ENCODE assay signal across 17 cellular contexts in the genomic region with DNA sequence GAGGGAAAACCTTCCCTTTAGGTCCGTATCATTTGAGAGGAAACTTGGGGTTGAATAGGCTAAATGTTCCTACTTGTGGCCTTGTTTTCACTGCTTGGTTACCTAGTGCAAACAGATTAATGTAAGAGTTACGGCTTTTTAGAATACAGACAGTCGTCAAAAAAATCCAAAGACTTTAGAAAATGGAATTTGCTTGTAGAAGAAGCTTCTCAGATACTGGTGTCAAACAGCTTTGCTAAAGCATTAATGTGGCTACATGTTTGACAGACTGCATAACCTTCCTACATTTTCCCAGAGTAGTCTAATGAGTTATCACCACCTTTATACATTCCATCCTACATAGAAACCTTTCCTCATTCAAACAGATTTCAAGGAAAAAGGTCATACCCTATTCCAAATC.
"Had no signal": no experiment of that assay in that cellular context is flagged by ENCODE, and none has a peak within 500 bp of the region (broad histone marks: within the 10 kb centered on the region; RNA-seq: fewer than 3 reads in every experiment).

No MANE protein-coding gene starts in this region.

- H3K36me3 Mint-ChIP-seq: activated CD4-positive, alpha-beta memory T cell treated with anti-CD3 and anti-CD28 coated beads for 36 hours; activated CD8-positive, alpha-beta memory T cell treated with anti-CD3 and anti-CD28 coated beads, Interleukin-2, amount 10 ng/mL, durations not matched to agents 7 days and 5 days; activated naive CD4-positive, alpha-beta T cell treated with anti-CD3 and anti-CD28 coated beads, Interleukin-2, amount 10 ng/mL, durations not matched to agents 7 days and 5 days had no signal

- H3K27me3 ChIP-seq: esophagus squamous epithelium, ovary, stomach, transverse colon, vagina had no signal

- H3K36me3 ChIP-seq: esophagus squamous epithelium, ovary, stomach, transverse colon, vagina, WERI-Rb-1 had no signal

- H3K4me3 ChIP-seq: esophagus squamous epithelium, ovary, stomach, transverse colon, vagina had no signal

- DNase-seq: activated CD4-positive, alpha-beta memory T cell treated with anti-CD3 and anti-CD28 coated beads for 36 hours; activated CD4-positive, alpha-beta T cell treated with anti-CD3 and anti-CD28 coated beads for 36 hours; activated CD8-positive, alpha-beta memory T cell treated with anti-CD3 and anti-CD28 coated beads, Interleukin-2, amount 10 ng/mL, durations not matched to agents 7 days and 5 days; activated naive CD4-positive, alpha-beta T cell treated with anti-CD3 and anti-CD28 coated beads, Interleukin-2, amount 10 ng/mL, durations not matched to agents 7 days and 5 days; activated T-cell treated with anti-CD3 and anti-CD28 coated beads, Interleukin-2, amount 50 U/mL, for 1 hour; esophagus squamous epithelium; hypothalamus; kidney glomerular epithelial cell; ovary; stimulated activated CD4-positive, alpha-beta T cell treated with anti-CD3 and anti-CD28 coated beads, Interleukin-12 subunit alpha, Interleukin-12 subunit beta, amount 100 ng/mL, for 4 hours; stimulated activated CD4-positive, alpha-beta T cell treated with anti-CD3 and anti-CD28 coated beads, Interleukin-2, amount 100 ng/mL, for 24 hours; stomach; T-helper 1 cell; transverse colon; WERI-Rb-1 had no signal

- H3K4me3 Mint-ChIP-seq: activated CD4-positive, alpha-beta memory T cell treated with anti-CD3 and anti-CD28 coated beads for 36 hours; activated CD4-positive, alpha-beta T cell treated with anti-CD3 and anti-CD28 coated beads for 36 hours; activated CD8-positive, alpha-beta memory T cell treated with anti-CD3 and anti-CD28 coated beads, Interleukin-2, amount 10 ng/mL, durations not matched to agents 7 days and 5 days; activated naive CD4-positive, alpha-beta T cell treated with anti-CD3 and anti-CD28 coated beads, Interleukin-2, amount 10 ng/mL, durations not matched to agents 7 days and 5 days had no signal

- ATAC-seq: activated CD4-positive, alpha-beta T cell treated with anti-CD3 and anti-CD28 coated beads for 36 hours; activated CD8-positive, alpha-beta memory T cell treated with anti-CD3 and anti-CD28 coated beads, Interleukin-2, amount 10 ng/mL, durations not matched to agents 7 days and 5 days had no signal

- H3K27ac Mint-ChIP-seq: activated CD4-positive, alpha-beta memory T cell treated with anti-CD3 and anti-CD28 coated beads for 36 hours; activated CD4-positive, alpha-beta T cell treated with anti-CD3 and anti-CD28 coated beads for 36 hours; activated CD8-positive, alpha-beta memory T cell treated with anti-CD3 and anti-CD28 coated beads, Interleukin-2, amount 10 ng/mL, durations not matched to agents 7 days and 5 days; activated naive CD4-positive, alpha-beta T cell treated with anti-CD3 and anti-CD28 coated beads, Interleukin-2, amount 10 ng/mL, durations not matched to agents 7 days and 5 days; activated T-helper 2 cell treated with anti-CD3 and anti-CD28 coated beads, Interferon-gamma antibody, Interleukin-2, Interleukin-4, amounts not matched to agents 10 μg/mL and 5 μg/mL and 100 μg/mL, durations not matched to agents 14 hours and 24 hours and 36 hours had no signal

- H3K27me3 Mint-ChIP-seq: activated naive CD4-positive, alpha-beta T cell treated with anti-CD3 and anti-CD28 coated beads, Interleukin-2, amount 10 ng/mL, durations not matched to agents 7 days and 5 days had no signal

- H3K9me3 ChIP-seq: esophagus squamous epithelium, ovary, stomach, transverse colon, vagina had no signal

- H3K4me1 Mint-ChIP-seq: activated CD8-positive, alpha-beta memory T cell treated with anti-CD3 and anti-CD28 coated beads, Interleukin-2, amount 10 ng/mL, durations not matched to agents 7 days and 5 days; activated naive CD4-positive, alpha-beta T cell treated with anti-CD3 and anti-CD28 coated beads, Interleukin-2, amount 10 ng/mL, durations not matched to agents 7 days and 5 days had no signal

- H3K27ac ChIP-seq: esophagus squamous epithelium, ovary, stomach, transverse colon, vagina, WERI-Rb-1 had no signal

- H3K9me3 Mint-ChIP-seq: activated CD4-positive, alpha-beta memory T cell treated with anti-CD3 and anti-CD28 coated beads for 36 hours; activated naive CD4-positive, alpha-beta T cell treated with anti-CD3 and anti-CD28 coated beads, Interleukin-2, amount 10 ng/mL, durations not matched to agents 7 days and 5 days; activated T-helper 2 cell treated with anti-CD3 and anti-CD28 coated beads, Interferon-gamma antibody, Interleukin-2, Interleukin-4, amounts not matched to agents 10 μg/mL and 5 μg/mL and 100 μg/mL, durations not matched to agents 14 hours and 24 hours and 36 hours had no signal
